ENCODE assay signal across 9 cellular contexts in the genomic region with DNA sequence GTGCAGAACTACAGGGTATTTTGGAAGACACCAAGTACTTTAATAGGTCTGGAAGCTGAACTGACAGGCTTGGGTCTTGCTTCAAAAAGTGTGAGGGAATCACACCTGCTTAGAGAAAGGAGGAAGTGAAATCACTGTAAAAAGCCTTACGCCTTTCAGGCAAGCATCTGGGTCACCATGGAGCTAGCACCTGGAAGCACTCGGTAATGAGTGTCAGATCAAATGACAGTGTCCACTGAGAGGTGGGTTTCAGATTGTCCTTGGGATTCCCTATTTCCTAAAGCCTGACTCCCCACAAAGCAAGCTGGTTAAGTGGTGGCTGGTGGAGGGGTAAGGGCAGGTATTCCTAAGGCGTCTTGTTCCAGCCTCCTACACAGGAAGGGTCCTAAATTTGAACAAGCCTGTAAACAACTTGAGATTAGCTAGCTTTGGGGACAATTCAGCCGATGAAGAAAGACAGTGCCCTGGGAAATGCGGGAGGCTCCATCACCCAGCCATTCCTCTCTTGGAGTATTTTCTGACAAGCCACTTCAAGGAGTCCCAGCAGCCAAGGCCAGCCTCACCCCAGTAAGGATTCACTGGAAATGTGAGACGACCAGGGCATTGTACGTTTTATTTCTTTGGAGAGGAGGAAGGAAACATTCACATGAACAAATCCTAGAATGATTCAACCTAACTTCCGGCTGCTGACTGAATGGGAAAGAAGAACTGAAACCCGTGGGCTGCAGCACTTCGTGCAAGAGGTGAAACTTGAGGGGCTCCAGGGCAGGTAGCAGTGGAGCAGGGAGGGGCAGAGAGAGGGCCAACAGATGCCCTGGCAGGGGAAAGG.
DNase-seq lines count a peak whose midpoint lies in the region; ATAC-seq, FAIRE-seq and TF ChIP-seq lines count a peak whose summit lies in the region.
"Had no signal": no experiment of that assay in that cellular context is flagged by ENCODE, and none has a peak within 500 bp of the region (broad histone marks: within the 10 kb centered on the region; RNA-seq: fewer than 3 reads in every experiment).

No MANE protein-coding gene starts in this region.

- CTCF ChIA-PET in activated CD4-positive, alpha-beta memory T cell treated with anti-CD3 and anti-CD28 coated beads, Interleukin-2, amount 10 ng/mL, durations not matched to agents 7 days and 5 days (lab: Charles Lee): interaction anchor here (0.5 to 6.6 kb wide), 6 partner anchors 8 to 223 kb away, joined by 3 to 58 read pairs (median 4); partner anchors contain the start of gene ARHGEF3

- no peak for TF ChIP-seq CTCF in GM06990 (IDR thresholded peaks at IDR 0.05; ENCODE audit: insufficient read depth, low read length, poor library complexity, severe bottlenecking)

- FAIRE-seq in RCC 7860 (lab: Jason Lieb, UNC): no peak
- FAIRE-seq: H1 had no signal

- no peaks in the 10 kb centered on the region for H3K36me3 ChIP-seq in GM06990 (ENCODE audit: control insufficient read depth, insufficient read depth, low read length)

- H3K9me3 Mint-ChIP-seq in activated CD4-positive, alpha-beta memory T cell treated with anti-CD3 and anti-CD28 coated beads, Interleukin-2, amount 10 ng/mL, durations not matched to agents 7 days and 5 days: peaks cover 2% of the 10 kb centered on the region

- DNase-seq in GM06990 (ENCODE audit: extremely low read depth, insufficient read length) (peak; percentile 86), left lobe of liver (ENCODE audit: low spot score) (no peak), RCC 7860 (ENCODE audit: low spot score) (no peak), H4 (ENCODE audit: low spot score) (no peak)
- DNase-seq in activated CD4-positive, alpha-beta memory T cell treated with anti-CD3 and anti-CD28 coated beads, Interleukin-2, amount 10 ng/mL, durations not matched to agents 7 days and 5 days: peak; percentile 56
- peak; percentile 73 for DNase-seq in stimulated activated CD4-positive, alpha-beta T cell treated with anti-CD3 and anti-CD28 coated beads, Interleukin-1b, Interleukin-23, amount 100 ng/mL, for 48 hours

- peak overlapping the region; percentile 97 for H3K4me3 Mint-ChIP-seq in activated CD4-positive, alpha-beta memory T cell treated with anti-CD3 and anti-CD28 coated beads, Interleukin-2, amount 10 ng/mL, durations not matched to agents 7 days and 5 days

- peak overlapping the region; percentile 42 for H3K4me3 ChIP-seq in GM06990 (replicated peaks; ENCODE audit: low read depth, low read length)

- H3K27me3 ChIP-seq in GM06990 (replicated peaks; ENCODE audit: control insufficient read depth, insufficient read depth, low read length): no peaks in the 10 kb centered on the region

- H3K27me3 Mint-ChIP-seq in activated CD4-positive, alpha-beta memory T cell treated with anti-CD3 and anti-CD28 coated beads, Interleukin-2, amount 10 ng/mL, durations not matched to agents 7 days and 5 days: no peaks in the 10 kb centered on the region

- POLR2A ChIA-PET in activated CD4-positive, alpha-beta memory T cell treated with anti-CD3 and anti-CD28 coated beads, Interleukin-2, amount 10 ng/mL, durations not matched to agents 7 days and 5 days (lab: Charles Lee): interaction anchor here (0.7 to 5.4 kb wide), 19 partner anchors 9 to 1389 kb away, joined by 3 to 85 read pairs (median 12); partner anchors contain the start of genes ARHGEF3, HTD2 and TASOR

- ATAC-seq in GM21390 (IDR thresholded peaks at IDR 0.05; ENCODE audit: unreplicated experiment) (peak; percentile 72), HG03575 (IDR thresholded peaks at IDR 0.05; ENCODE audit: extremely low read depth, insufficient number of reproducible peaks, low FRiP score, unreplicated experiment) (peak; percentile 46), left lobe of liver (no peak)

- H3K36me3 Mint-ChIP-seq in activated CD4-positive, alpha-beta memory T cell treated with anti-CD3 and anti-CD28 coated beads, Interleukin-2, amount 10 ng/mL, durations not matched to agents 7 days and 5 days (ENCODE audit: low read depth): peaks cover 18% of the 10 kb centered on the region

- H3K27ac Mint-ChIP-seq in activated CD4-positive, alpha-beta memory T cell treated with anti-CD3 and anti-CD28 coated beads, Interleukin-2, amount 10 ng/mL, durations not matched to agents 7 days and 5 days: peak overlapping the region; percentile 100

- peaks cover 81% of the 10 kb centered on the region for H3K4me1 Mint-ChIP-seq in activated CD4-positive, alpha-beta memory T cell treated with anti-CD3 and anti-CD28 coated beads, Interleukin-2, amount 10 ng/mL, durations not matched to agents 7 days and 5 days

Comparison
In these comparisons a context has a peak if more than half of its experiments do, and no peak if none do; other contexts are left out.
1. DNase-seq: peak in GM06990 (single experiment), activated CD4-positive, alpha-beta memory T cell treated with anti-CD3 and anti-CD28 coated beads, Interleukin-2, amount 10 ng/mL, durations not matched to agents 7 days and 5 days (single experiment) and stimulated activated CD4-positive, alpha-beta T cell treated with anti-CD3 and anti-CD28 coated beads, Interleukin-1b, Interleukin-23, amount 100 ng/mL, for 48 hours (single experiment); none in left lobe of liver (single experiment), RCC 7860 (single experiment) and H4 (single experiment).